Comparison of ENCODE assay signal across 10 cellular contexts in genomic region chr2:42967959-42968674, GRCh38.
DNase-seq lines count a peak whose midpoint lies in the region; ATAC-seq lines count a peak whose summit lies in the region.
"Had no signal": no experiment of that assay in that cellular context is flagged by ENCODE, and none has a peak within 500 bp of the region (broad histone marks: within the 10 kb centered on the region; RNA-seq: fewer than 3 reads in every experiment).

No MANE protein-coding gene starts in this region.

- peaks cover 9% of the 10 kb centered on the region for H3K27me3 Mint-ChIP-seq in T-helper 17 cell
- H3K27me3 Mint-ChIP-seq: activated CD4-positive, alpha-beta memory T cell treated with anti-CD3 and anti-CD28 coated beads for 36 hours had no signal

- ATAC-seq in left cardiac atrium (peak; percentile 61 to 70), HG03460 (IDR thresholded peaks at IDR 0.05; ENCODE audit: unreplicated experiment) (no peak), GM21367 (IDR thresholded peaks at IDR 0.05; ENCODE audit: unreplicated experiment) (no peak), T-helper 17 cell (no peak)

- no peak overlapping the region for H3K27ac Mint-ChIP-seq in T-helper 17 cell
- H3K27ac Mint-ChIP-seq: activated CD4-positive, alpha-beta memory T cell treated with anti-CD3 and anti-CD28 coated beads for 36 hours had no signal

- H3K9me3 ChIP-seq in skeletal muscle tissue (ENCODE audit: control insufficient read depth in 3 of 3, low read length in 3 of 3) (no peaks in the 10 kb centered on the region), T-helper 17 cell (ENCODE audit: control insufficient read depth, low read length, poor library complexity, severe bottlenecking) (no peaks in the 10 kb centered on the region)

- DNase-seq in ELR (ENCODE audit: low read depth) (peak; percentile 85), UCSD-AML1 (lab: John Stamatoyannopoulos, UW; ENCODE audit: unreplicated experiment) (peak; percentile 61), left cardiac atrium (peak; percentile 63), T-helper 17 cell (no peak), NCI-H2081 treated with DMSO at 0.1 percent for 48 hours (lab: John Stamatoyannopoulos, UW) (no peak)
- DNase-seq: activated CD4-positive, alpha-beta memory T cell treated with anti-CD3 and anti-CD28 coated beads for 36 hours; dermis blood vessel endothelial cell had no signal

- no peak overlapping the region for H3K4me3 Mint-ChIP-seq in T-helper 17 cell
- H3K4me3 Mint-ChIP-seq: activated CD4-positive, alpha-beta memory T cell treated with anti-CD3 and anti-CD28 coated beads for 36 hours had no signal

- H3K36me3 Mint-ChIP-seq in T-helper 17 cell (ENCODE audit: low read depth), result no peaks in the 10 kb centered on the region
- H3K36me3 Mint-ChIP-seq: activated CD4-positive, alpha-beta memory T cell treated with anti-CD3 and anti-CD28 coated beads for 36 hours had no signal

- peak overlapping the region; percentile 77 for H3K27ac ChIP-seq in skeletal muscle tissue (ENCODE audit: low read depth, low read length)

- no peak overlapping the region for H3K4me3 ChIP-seq in skeletal muscle tissue (ENCODE audit: low read length in 3 of 3)

- H3K27me3 ChIP-seq in skeletal muscle tissue (ENCODE audit: control insufficient read depth in 3 of 3, insufficient read depth in 3 of 3, low read length in 3 of 3), result no peaks in the 10 kb centered on the region

- H3K4me1 Mint-ChIP-seq in T-helper 17 cell, result peaks cover 5% of the 10 kb centered on the region

- H3K9ac ChIP-seq in skeletal muscle tissue (ENCODE audit: low read depth in 1 of 3, low read length in 3 of 3), result peak overlapping the region in 1 of 3 donors; percentile 14

- H3K4me1 ChIP-seq in skeletal muscle tissue (ENCODE audit: control insufficient read depth in 3 of 3, insufficient read depth in 3 of 3, low read length in 3 of 3), result peaks cover 44 to 50% (median 47%) of the 10 kb centered on the region in 3 donors

- intact Hi-C loops in left cardiac atrium (cut with DNase I), result no loop called here

- no peaks in the 10 kb centered on the region for H3K36me3 ChIP-seq in skeletal muscle tissue (ENCODE audit: control insufficient read depth in 3 of 3, insufficient read depth in 3 of 3, low read length in 3 of 3)

Comparison
In these comparisons a context has a peak if more than half of its experiments do, and no peak if none do; other contexts are left out.
1. DNase-seq: peak in ELR (single experiment), UCSD-AML1 (single experiment) and left cardiac atrium (single experiment); none in T-helper 17 cell (0 of 3) and NCI-H2081 treated with DMSO at 0.1 percent for 48 hours (single experiment).
2. ATAC-seq: peak in left cardiac atrium (2 of 2); none in HG03460 (single experiment), GM21367 (single experiment) and T-helper 17 cell (single experiment).